In the genomic region with DNA sequence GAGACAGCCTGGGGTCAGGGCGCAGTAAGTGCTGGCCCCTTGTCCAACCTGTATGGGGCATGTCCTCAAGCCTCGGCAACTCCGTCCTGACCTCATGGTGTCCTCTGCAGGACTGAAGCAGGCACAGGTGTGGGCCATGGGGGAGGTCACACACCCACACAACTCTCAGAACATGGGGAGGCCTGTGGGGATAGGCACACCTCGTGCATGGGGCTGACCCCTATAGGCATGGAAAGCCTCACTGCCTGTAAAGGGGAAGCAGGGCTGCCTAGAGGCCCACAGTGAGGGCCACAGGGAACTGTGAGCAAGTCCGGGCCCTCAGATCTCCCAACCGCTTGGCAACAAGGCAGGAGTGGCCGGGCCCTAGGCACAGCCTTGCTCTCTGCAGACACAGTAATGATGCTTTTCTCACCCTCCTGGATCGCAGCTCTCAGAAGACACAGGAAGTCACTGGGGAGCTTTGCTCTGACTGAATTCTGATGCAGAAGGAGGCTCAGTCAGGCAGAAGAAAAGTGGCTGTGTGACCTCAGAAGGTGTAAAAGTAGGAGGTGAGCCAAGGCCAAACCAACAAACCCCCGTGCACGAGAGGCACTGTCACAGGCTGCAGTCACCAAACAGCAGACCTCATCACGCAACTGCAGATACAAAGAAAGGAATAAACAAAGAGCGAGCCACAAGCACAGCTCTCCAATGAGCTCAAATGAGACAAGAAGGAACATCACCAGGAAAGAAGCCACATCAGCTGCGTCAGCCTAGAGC, we compare ENCODE assay signal across 10 cellular contexts. TPM values are rescaled to one million over a fixed set of nuclear protein-coding genes. Genes with fewer than 3 reads are reported as not detected.
DNase-seq lines count a peak whose midpoint lies in the region; ATAC-seq, FAIRE-seq and TF ChIP-seq lines count a peak whose summit lies in the region.
"Had no signal": no experiment of that assay in that cellular context is flagged by ENCODE, and none has a peak within 500 bp of the region (broad histone marks: within the 10 kb centered on the region; RNA-seq: fewer than 3 reads in every experiment).

No MANE protein-coding gene starts in this region.

- no peak overlapping the region for H4K8ac ChIP-seq in mesendoderm (ENCODE audit: low read depth, low read length)

- POLR2A ChIA-PET in CD4-positive, alpha-beta T cell (lab: Charles Lee), result no interaction called here
- POLR2A ChIA-PET in activated CD8-positive, alpha-beta T cell treated with anti-CD3 and anti-CD28 coated beads, Interleukin-2, amount 10 ng/mL, durations not matched to agents 7 days and 5 days (lab: Charles Lee), result no interaction called here

- peaks cover 59% of the 10 kb centered on the region for H3K4me1 Mint-ChIP-seq in CD4-positive, alpha-beta T cell (ENCODE audit: low read depth)
- H3K4me1 Mint-ChIP-seq in activated CD8-positive, alpha-beta T cell treated with anti-CD3 and anti-CD28 coated beads, Interleukin-2, amount 10 ng/mL, durations not matched to agents 7 days and 5 days (ENCODE audit: low read depth), result peaks cover 56% of the 10 kb centered on the region

- intact Hi-C loops in CD4-positive, alpha-beta T cell (cut with DNase I, micrococcal nuclease), result loop anchor here in 1 of 2 experiments (5.0 kb wide), 3 partner anchors 208 to 1593 kb away; a partner anchor contains a TSS
- intact Hi-C loops in lower leg skin (cut with DNase I; ENCODE audit: low total_unique reads), result no loop called here

- H3K79me1 ChIP-seq in mesendoderm (ENCODE audit: low read length), result peaks cover 41% of the 10 kb centered on the region

- peak overlapping the region; percentile 38 for H3K27ac ChIP-seq in CD4-positive, alpha-beta T cell (ENCODE audit: low read depth, low read length)
- H3K27ac ChIP-seq in mesendoderm (ENCODE audit: low read depth, low read length), result no peak overlapping the region
- no peak overlapping the region for H3K27ac ChIP-seq in effector memory CD4-positive, alpha-beta T cell (ENCODE audit: insufficient read depth, low read length, poor library complexity, severe bottlenecking)

- peak overlapping the region; percentile 86 for H3K27ac Mint-ChIP-seq in CD4-positive, alpha-beta T cell
- peak overlapping the region; percentile 91 for H3K27ac Mint-ChIP-seq in activated CD8-positive, alpha-beta T cell treated with anti-CD3 and anti-CD28 coated beads, Interleukin-2, amount 10 ng/mL, durations not matched to agents 7 days and 5 days
- H3K27ac Mint-ChIP-seq: dendritic cell treated with granulocyte-macrophage colony-stimulating factor and Interleukin-4, amounts not matched to agents 40 ng/mL and 50 ng/mL, for 4 days had no signal

- no peak overlapping the region for H2BK5ac ChIP-seq in mesendoderm (ENCODE audit: low read length)

- H2BK120ac ChIP-seq in mesendoderm (ENCODE audit: low read depth, low read length), result no peak overlapping the region

- peak overlapping the region; percentile 67 for H3K4me3 Mint-ChIP-seq in CD4-positive, alpha-beta T cell
- peak overlapping the region; percentile 7 for H3K4me3 Mint-ChIP-seq in activated CD8-positive, alpha-beta T cell treated with anti-CD3 and anti-CD28 coated beads, Interleukin-2, amount 10 ng/mL, durations not matched to agents 7 days and 5 days
- H3K4me3 Mint-ChIP-seq: dendritic cell treated with granulocyte-macrophage colony-stimulating factor and Interleukin-4, amounts not matched to agents 40 ng/mL and 50 ng/mL, for 4 days had no signal

- no peak overlapping the region for H3K9ac ChIP-seq in mesendoderm (ENCODE audit: low read length)

- FAIRE-seq in urothelium cell line (lab: Jason Lieb, UNC), result no peak
- FAIRE-seq: islet of Langerhans had no signal

- H3K4me2 ChIP-seq in mesendoderm (ENCODE audit: low read length), result no peak overlapping the region

- TF ChIP-seq POLR2A in lower leg skin (IDR thresholded peaks at IDR 0.05), result no peak

- peak; percentile 70 for ATAC-seq in CD4-positive, alpha-beta T cell (ENCODE audit: poor library complexity)
- peak; percentile 40 for ATAC-seq in GM21786 (IDR thresholded peaks at IDR 0.05; ENCODE audit: unreplicated experiment)
- peak; percentile 73 for ATAC-seq in activated CD8-positive, alpha-beta T cell treated with anti-CD3 and anti-CD28 coated beads, Interleukin-2, amount 10 ng/mL, durations not matched to agents 7 days and 5 days
- no peak for ATAC-seq in HG02763 (IDR thresholded peaks at IDR 0.05; ENCODE audit: unreplicated experiment)

- H3K9me3 ChIP-seq in CD4-positive, alpha-beta T cell (ENCODE audit: control insufficient read depth, low read length), result no peaks in the 10 kb centered on the region
- H3K9me3 ChIP-seq in effector memory CD4-positive, alpha-beta T cell (ENCODE audit: control insufficient read depth, low read length), result no peaks in the 10 kb centered on the region

- peak in 2 of 10 experiments; percentile 23 to 33 for DNase-seq in CD4-positive, alpha-beta T cell
- peak; percentile 79 for DNase-seq in activated CD8-positive, alpha-beta T cell treated with anti-CD3 and anti-CD28 coated beads, Interleukin-2, amount 10 ng/mL, durations not matched to agents 7 days and 5 days
- DNase-seq in mesendoderm (peak; percentile 45), lower leg skin (ENCODE audit: low spot score in 2 of 2) (no peak), urothelium cell line (ENCODE audit: low spot score) (no peak)
- DNase-seq in effector memory CD4-positive, alpha-beta T cell, result no peak

- H3K36me3 Mint-ChIP-seq in CD4-positive, alpha-beta T cell (ENCODE audit: low read depth), result peaks cover 20% of the 10 kb centered on the region
- H3K36me3 Mint-ChIP-seq in activated CD8-positive, alpha-beta T cell treated with anti-CD3 and anti-CD28 coated beads, Interleukin-2, amount 10 ng/mL, durations not matched to agents 7 days and 5 days (ENCODE audit: low read depth), result peaks cover 30% of the 10 kb centered on the region

- H3K4me3 ChIP-seq in mesendoderm (ENCODE audit: low read length) (no peak overlapping the region), lower leg skin (ENCODE audit: low read depth, poor library complexity, severe bottlenecking) (no peak overlapping the region)
- H3K4me3 ChIP-seq in effector memory CD4-positive, alpha-beta T cell (ENCODE audit: insufficient read depth, low read depth, low read length, poor library complexity, severe bottlenecking), result no peak overlapping the region

- no peak overlapping the region for H3K4ac ChIP-seq in mesendoderm (ENCODE audit: low read depth, low read length)

- peaks cover 3% of the 10 kb centered on the region for H3K4me1 ChIP-seq in mesendoderm (ENCODE audit: control insufficient read depth, low read depth, low read length)
- peaks cover 5% of the 10 kb centered on the region for H3K4me1 ChIP-seq in effector memory CD4-positive, alpha-beta T cell (ENCODE audit: control insufficient read depth, insufficient read depth, low read length, poor library complexity, severe bottlenecking)

- H3K56ac ChIP-seq in mesendoderm (ENCODE audit: low read length), result no peak overlapping the region

- H3K23ac ChIP-seq in mesendoderm (ENCODE audit: low read length), result no peak overlapping the region

- no peaks in the 10 kb centered on the region for H3K9me3 Mint-ChIP-seq in CD4-positive, alpha-beta T cell
- H3K9me3 Mint-ChIP-seq in activated CD8-positive, alpha-beta T cell treated with anti-CD3 and anti-CD28 coated beads, Interleukin-2, amount 10 ng/mL, durations not matched to agents 7 days and 5 days (ENCODE audit: insufficient read depth), result no peaks in the 10 kb centered on the region
- H3K9me3 Mint-ChIP-seq: dendritic cell treated with granulocyte-macrophage colony-stimulating factor and Interleukin-4, amounts not matched to agents 40 ng/mL and 50 ng/mL, for 4 days had no signal

- H2AK5ac ChIP-seq in mesendoderm (ENCODE audit: low read length), result no peak overlapping the region

- H4K5ac ChIP-seq in mesendoderm (ENCODE audit: low read length), result no peak overlapping the region

- CTCF ChIA-PET in CD4-positive, alpha-beta T cell (lab: Charles Lee), result no interaction called here
- CTCF ChIA-PET in activated CD8-positive, alpha-beta T cell treated with anti-CD3 and anti-CD28 coated beads, Interleukin-2, amount 10 ng/mL, durations not matched to agents 7 days and 5 days (lab: Charles Lee), result interaction anchor here (1.2 to 1.4 kb wide), 3 partner anchors 43 to 127 kb away, joined by 3 to 8 read pairs (median 4); a partner anchor contains a TSS

- no peaks in the 10 kb centered on the region for H3K27me3 Mint-ChIP-seq in CD4-positive, alpha-beta T cell
- no peaks in the 10 kb centered on the region for H3K27me3 Mint-ChIP-seq in activated CD8-positive, alpha-beta T cell treated with anti-CD3 and anti-CD28 coated beads, Interleukin-2, amount 10 ng/mL, durations not matched to agents 7 days and 5 days (ENCODE audit: low read depth)
- H3K27me3 Mint-ChIP-seq: dendritic cell treated with granulocyte-macrophage colony-stimulating factor and Interleukin-4, amounts not matched to agents 40 ng/mL and 50 ng/mL, for 4 days had no signal

- peaks cover 45% of the 10 kb centered on the region for H3K79me2 ChIP-seq in mesendoderm (ENCODE audit: control insufficient read depth, insufficient read depth, low read length)

- no peaks in the 10 kb centered on the region for H3K36me3 ChIP-seq in mesendoderm (ENCODE audit: control insufficient read depth, insufficient read depth, low read length)
- H3K36me3 ChIP-seq in effector memory CD4-positive, alpha-beta T cell (ENCODE audit: control insufficient read depth, insufficient read depth, low read length), result peaks cover 4% of the 10 kb centered on the region

- H3K27me3 ChIP-seq in CD4-positive, alpha-beta T cell (ENCODE audit: control insufficient read depth, insufficient read depth, low read length), result no peaks in the 10 kb centered on the region
- H3K27me3 ChIP-seq in mesendoderm (ENCODE audit: insufficient read depth, low read length, poor library complexity), result no peaks in the 10 kb centered on the region
- H3K27me3 ChIP-seq in effector memory CD4-positive, alpha-beta T cell (replicated peaks; ENCODE audit: control insufficient read depth, insufficient read depth, low read length, poor library complexity, severe bottlenecking), result no peaks in the 10 kb centered on the region

- no CpG with 5 or more reads among the region's 13 CpGs for WGBS in mesendoderm (ENCODE audit: extremely low coverage, insufficient coverage, low lambda C conversion rate)
- 58 to 71% methylated on average over 12 to 13 of the region's 13 CpGs for WGBS in lower leg skin, 2 donors

- no peak overlapping the region for H3K18ac ChIP-seq in mesendoderm (ENCODE audit: low read length)

- H2BK15ac ChIP-seq in mesendoderm (replicated peaks; ENCODE audit: low read depth), result no peak overlapping the region

- TF ChIP-seq CTCF in CD4-positive, alpha-beta T cell (IDR thresholded peaks at IDR 0.05), result no peak
- no peak for TF ChIP-seq CTCF in lower leg skin (IDR thresholded peaks at IDR 0.05)

RNA-seq across cellular contexts. Expression of a gene that starts 5.4 kb away (rescaled TPM):
- total RNA-seq in CD4-positive, alpha-beta T cell, result 1 to 10 TPM; 4.0 to 4.4 TPM
- total RNA-seq in activated CD8-positive, alpha-beta T cell treated with anti-CD3 and anti-CD28 coated beads, Interleukin-2, amount 10 ng/mL, durations not matched to agents 7 days and 5 days, result 1 to 10 TPM; 8.7 to 9.7 TPM
- 5.6 TPM for polyA plus RNA-seq in mesendoderm (2013, experiment 1 of 2)
- 6.2 TPM for polyA plus RNA-seq in mesendoderm (2013, experiment 2 of 2)
- 10 to 100 TPM; 49.2 to 71.5 (median 54.4) TPM for total RNA-seq in lower leg skin

Comparison
In these comparisons a context has a peak if more than half of its experiments do, and no peak if none do; other contexts are left out.
1. DNase-seq: peak in activated CD8-positive, alpha-beta T cell treated with anti-CD3 and anti-CD28 coated beads, Interleukin-2, amount 10 ng/mL, durations not matched to agents 7 days and 5 days (single experiment) and mesendoderm (single experiment); none in effector memory CD4-positive, alpha-beta T cell (0 of 3), lower leg skin (0 of 2) and urothelium cell line (single experiment).
2. RNA of a gene that starts 5.4 kb away (total RNA-seq): 49.2 to 71.5 TPM in lower leg skin; 8.7 to 9.7 TPM in activated CD8-positive, alpha-beta T cell treated with anti-CD3 and anti-CD28 coated beads, Interleukin-2, amount 10 ng/mL, durations not matched to agents 7 days and 5 days and 4.0 to 4.4 TPM in CD4-positive, alpha-beta T cell; every median in the first group is over 4 times any median in the second.